29 cellular contexts compared by ENCODE assay signal in genomic region chr7:42689626-42690025, GRCh38.
"Had no signal": no experiment of that assay in that cellular context is flagged by ENCODE, and none has a peak within 500 bp of the region (broad histone marks: within the 10 kb centered on the region; RNA-seq: fewer than 3 reads in every experiment).

No MANE protein-coding gene starts in this region.

- H3K27me3 ChIP-seq: MG63 had no signal

- H3K9me3 Mint-ChIP-seq: activated B cell treated with CpG ODN at 0.5 μM for 24 hours; activated CD4-positive, alpha-beta T cell treated with anti-CD3 and anti-CD28 coated beads, Interleukin-2, amount 10 ng/mL, durations not matched to agents 24 days and 14 days; activated T-cell treated with anti-CD3 and anti-CD28 coated beads, Interleukin-2, amount 50 U/mL, for 24 hours; activated T-helper 1 cell treated with anti-CD3 and anti-CD28 coated beads, Interleukin-12 subunit alpha, Interleukin-12 subunit beta, Interleukin-2, Interleukin-4 antibody, amounts not matched to agents 30 ng/mL and 10 ng/mL and 1 ng/mL, durations not matched to agents 14 hours and 24 hours and 36 hours had no signal

- H3K27ac Mint-ChIP-seq: activated B cell treated with CpG ODN at 0.5 μM for 24 hours; activated CD4-positive, alpha-beta T cell treated with anti-CD3 and anti-CD28 coated beads, Interleukin-2, amount 10 ng/mL, durations not matched to agents 24 days and 14 days; activated CD8-positive, alpha-beta memory T cell treated with anti-CD3 and anti-CD28 coated beads, Interleukin-2, amount 10 ng/mL, durations not matched to agents 7 days and 5 days; activated naive CD4-positive, alpha-beta T cell treated with anti-CD3 and anti-CD28 coated beads, Interleukin-2, amount 50 U/mL, for 24 hours; activated naive CD8-positive, alpha-beta T cell treated with anti-CD3 and anti-CD28 coated beads, Interleukin-2, amount 50 U/mL, for 24 hours; activated T-cell treated with anti-CD3 and anti-CD28 coated beads, Interleukin-2, amount 50 U/mL, for 24 hours; activated T-helper 1 cell treated with anti-CD3 and anti-CD28 coated beads, Interleukin-12 subunit alpha, Interleukin-12 subunit beta, Interleukin-2, Interleukin-4 antibody, amounts not matched to agents 30 ng/mL and 10 ng/mL and 1 ng/mL, durations not matched to agents 14 hours and 24 hours and 36 hours; brain; T-cell had no signal

- H3K4me1 Mint-ChIP-seq: activated B cell treated with CpG ODN at 0.5 μM for 24 hours; activated CD4-positive, alpha-beta T cell treated with anti-CD3 and anti-CD28 coated beads, Interleukin-2, amount 10 ng/mL, durations not matched to agents 24 days and 14 days; activated CD8-positive, alpha-beta memory T cell treated with anti-CD3 and anti-CD28 coated beads, Interleukin-2, amount 10 ng/mL, durations not matched to agents 7 days and 5 days; activated naive CD4-positive, alpha-beta T cell treated with anti-CD3 and anti-CD28 coated beads, Interleukin-2, amount 50 U/mL, for 24 hours; activated naive CD8-positive, alpha-beta T cell treated with anti-CD3 and anti-CD28 coated beads, Interleukin-2, amount 50 U/mL, for 24 hours; T-cell had no signal

- H3K4me3 Mint-ChIP-seq: activated B cell treated with CpG ODN at 0.5 μM for 24 hours; activated CD4-positive, alpha-beta T cell treated with anti-CD3 and anti-CD28 coated beads, Interleukin-2, amount 10 ng/mL, durations not matched to agents 24 days and 14 days; activated CD8-positive, alpha-beta memory T cell treated with anti-CD3 and anti-CD28 coated beads, Interleukin-2, amount 10 ng/mL, durations not matched to agents 7 days and 5 days; activated naive CD4-positive, alpha-beta T cell treated with anti-CD3 and anti-CD28 coated beads, Interleukin-2, amount 50 U/mL, for 24 hours; activated naive CD8-positive, alpha-beta T cell treated with anti-CD3 and anti-CD28 coated beads, Interleukin-2, amount 50 U/mL, for 24 hours; activated T-cell treated with anti-CD3 and anti-CD28 coated beads, Interleukin-2, amount 50 U/mL, for 24 hours; activated T-helper 1 cell treated with anti-CD3 and anti-CD28 coated beads, Interleukin-12 subunit alpha, Interleukin-12 subunit beta, Interleukin-2, Interleukin-4 antibody, amounts not matched to agents 30 ng/mL and 10 ng/mL and 1 ng/mL, durations not matched to agents 14 hours and 24 hours and 36 hours; brain; T-cell had no signal

- H3K36me3 Mint-ChIP-seq: activated CD8-positive, alpha-beta memory T cell treated with anti-CD3 and anti-CD28 coated beads, Interleukin-2, amount 10 ng/mL, durations not matched to agents 7 days and 5 days; activated naive CD4-positive, alpha-beta T cell treated with anti-CD3 and anti-CD28 coated beads, Interleukin-2, amount 50 U/mL, for 24 hours; brain; T-cell had no signal

- H3K27me3 Mint-ChIP-seq: activated CD4-positive, alpha-beta T cell treated with anti-CD3 and anti-CD28 coated beads, Interleukin-2, amount 10 ng/mL, durations not matched to agents 24 days and 14 days; activated CD8-positive, alpha-beta memory T cell treated with anti-CD3 and anti-CD28 coated beads, Interleukin-2, amount 10 ng/mL, durations not matched to agents 7 days and 5 days; brain had no signal

- H3K27ac ChIP-seq: KMS-11, PC-9, SK-N-MC had no signal

- DNase-seq: activated B cell treated with CpG ODN at 0.5 μM for 24 hours; activated CD4-positive, alpha-beta T cell treated with anti-CD3 and anti-CD28 coated beads for 1 hour; activated CD4-positive, alpha-beta T cell treated with anti-CD3 and anti-CD28 coated beads, Interleukin-2, amount 10 ng/mL, durations not matched to agents 24 days and 14 days; activated CD4-positive, alpha-beta T cell treated with anti-CD3 and anti-CD28 coated beads, Interleukin-2, amount 50 U/mL, for 48 hours; activated CD8-positive, alpha-beta memory T cell treated with anti-CD3 and anti-CD28 coated beads, Interleukin-2, amount 10 ng/mL, durations not matched to agents 7 days and 5 days; activated effector memory CD4-positive, alpha-beta T cell treated with Interleukin-2 at 50 U/mL for 16 hours; activated naive CD4-positive, alpha-beta T cell; activated naive CD8-positive, alpha-beta T cell treated with anti-CD3 and anti-CD28 coated beads, Interleukin-2, amount 50 U/mL, for 24 hours; activated T-cell treated with anti-CD3 and anti-CD28 coated beads, Interleukin-2, amount 50 U/mL, for 24 hours; amygdala; cerebellar nuclear complex; MG63; MV-4-11; NCI-H1092 treated with DMSO at 0.1 percent for 48 hours; NCI-H1417 treated with DMSO at 0.1 percent for 48 hours; NCI-H1694; NCI-H2029; NCI-H2107; NCI-H2171 treated with DMSO at 0.1 percent for 48 hours; NCI-H524; PC-9; T-cell; T-helper 2 cell; T1000 had no signal

- ATAC-seq: activated CD8-positive, alpha-beta memory T cell treated with anti-CD3 and anti-CD28 coated beads, Interleukin-2, amount 10 ng/mL, durations not matched to agents 7 days and 5 days; activated naive CD8-positive, alpha-beta T cell treated with anti-CD3 and anti-CD28 coated beads, Interleukin-2, amount 50 U/mL, for 24 hours; T-cell had no signal
